In the genomic region with DNA sequence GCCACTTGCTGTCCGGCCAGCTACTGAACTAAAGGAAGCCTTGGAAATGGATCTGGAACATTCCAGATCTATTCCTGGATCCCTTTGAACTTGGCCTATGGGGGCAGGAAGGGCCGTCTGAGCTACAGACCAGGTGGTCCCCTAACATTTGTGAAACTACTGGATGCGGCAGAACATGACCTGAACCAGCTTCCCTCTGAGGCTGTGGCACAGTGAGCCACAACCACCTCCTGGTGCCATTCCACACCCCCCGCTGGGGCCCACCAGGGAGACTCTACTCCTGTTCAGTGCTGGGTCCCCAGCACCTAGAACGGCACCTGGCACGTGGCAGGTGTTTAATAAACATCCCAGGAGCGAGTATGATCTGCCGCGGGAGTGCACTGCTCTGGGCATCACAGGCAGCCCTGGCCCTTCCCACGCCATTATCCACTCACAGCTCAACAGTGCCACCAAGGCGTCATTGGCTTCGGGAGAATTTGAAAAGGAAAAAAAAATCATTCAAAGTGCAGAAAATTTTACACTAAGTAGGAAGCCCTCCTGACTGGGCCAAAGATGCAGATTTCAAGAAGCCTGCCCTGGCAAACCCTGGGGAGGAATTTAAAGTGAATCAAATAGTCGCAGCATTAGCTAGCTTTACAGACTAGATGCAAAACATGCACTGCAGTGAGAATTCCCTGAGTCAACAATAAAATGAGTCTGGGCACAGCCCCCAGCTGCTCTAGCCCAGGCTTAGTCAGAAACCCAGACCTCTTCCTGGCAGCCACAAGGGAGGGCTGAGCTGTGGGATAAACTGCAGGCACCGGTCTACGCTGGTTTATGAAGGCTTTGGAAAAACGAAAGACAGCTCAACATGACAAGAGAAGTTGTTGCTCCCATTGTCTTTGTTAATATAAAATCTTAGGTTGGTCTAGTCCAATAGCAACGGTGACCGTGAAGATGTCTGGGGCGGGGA, we compare ENCODE assay signal across 9 cellular contexts. TPM values are rescaled to one million over a fixed set of nuclear protein-coding genes. Genes with fewer than 3 reads are reported as not detected.
DNase-seq lines count a peak whose midpoint lies in the region; ATAC-seq, FAIRE-seq and TF ChIP-seq lines count a peak whose summit lies in the region.
"Had no signal": no experiment of that assay in that cellular context is flagged by ENCODE, and none has a peak within 500 bp of the region (broad histone marks: within the 10 kb centered on the region; RNA-seq: fewer than 3 reads in every experiment).

No MANE protein-coding gene starts in this region.

- peaks cover 0 to 2% (median 0%) of the 10 kb centered on the region in 7 donors for H3K9me3 Mint-ChIP-seq in CD14-positive monocyte
- H3K9me3 Mint-ChIP-seq: naive thymus-derived CD8-positive, alpha-beta T cell had no signal

- no peak overlapping the region for H3K4me3 Mint-ChIP-seq in CD14-positive monocyte
- H3K4me3 Mint-ChIP-seq: naive thymus-derived CD8-positive, alpha-beta T cell had no signal

- H3K27me3 ChIP-seq in body of pancreas = no peaks in the 10 kb centered on the region

- DNase-seq in CD14-positive monocyte (ENCODE audit: low spot score) (peak; percentile 28), HTR-8/SVneo (ENCODE audit: insufficient read length, low spot score) (peak; percentile 17), body of pancreas (peak; percentile 46 to 66 (median 56)), midbrain (lab: John Stamatoyannopoulos, UW) (peak; percentile 51), DMS153 (lab: John Stamatoyannopoulos, UW) (no peak), GDM1 (lab: John Stamatoyannopoulos, UW) (no peak), NCI-H128 (lab: John Stamatoyannopoulos, UW; ENCODE audit: unreplicated experiment) (no peak)
- DNase-seq in activated CD4-positive, alpha-beta T cell treated with anti-CD3 and anti-CD28 coated beads, Interleukin-2, amount 50 U/mL, for 48 hours = no peak

- H3K27me3 Mint-ChIP-seq in CD14-positive monocyte (ENCODE audit: low read depth in 3 of 3) = peaks cover 4 to 10% (median 9%) of the 10 kb centered on the region in 3 donors

- H3K4me1 Mint-ChIP-seq in CD14-positive monocyte = no peaks in the 10 kb centered on the region
- H3K4me1 Mint-ChIP-seq: naive thymus-derived CD8-positive, alpha-beta T cell had no signal

- no peak for ATAC-seq in body of pancreas
- ATAC-seq: naive thymus-derived CD8-positive, alpha-beta T cell had no signal

- no peak for TF ChIP-seq POLR2A in body of pancreas (IDR thresholded peaks at IDR 0.05)

- H3K36me3 ChIP-seq in body of pancreas (replicated peaks in 1 of 2; ENCODE audit: insufficient read depth in 1 of 2, low read depth in 2 of 2) = no peaks in the 10 kb centered on the region

- no peak overlapping the region for H3K27ac ChIP-seq in body of pancreas

- WGBS in body of pancreas, 2 donors = 31% methylated on average over 11 to 19 of the region's 19 CpGs

- no peak overlapping the region for H3K4me3 ChIP-seq in body of pancreas

- no peak overlapping the region for H3K27ac Mint-ChIP-seq in CD14-positive monocyte
- H3K27ac Mint-ChIP-seq: naive thymus-derived CD8-positive, alpha-beta T cell had no signal

- no peaks in the 10 kb centered on the region for H3K9me3 ChIP-seq in body of pancreas

- intact Hi-C loops in CD14-positive monocyte (cut with micrococcal nuclease) (no loop called here), body of pancreas (cut with DNase I) (loop anchor here (5.0 kb wide), 1 partner anchor 434 kb away; no protein-coding TSS in a partner anchor)

- TF ChIP-seq CTCF in CD14-positive monocyte (IDR thresholded peaks at IDR 0.05) = no peak
- TF ChIP-seq CTCF in body of pancreas (IDR thresholded peaks at IDR 0.05) = peak in 6 of 7 experiments; percentile 32 to 66 (median 50)

- FAIRE-seq in HTR-8/SVneo (lab: Jason Lieb, UNC) = no peak

- peaks cover 16% of the 10 kb centered on the region for H3K4me1 ChIP-seq in body of pancreas

- no peaks in the 10 kb centered on the region for H3K36me3 Mint-ChIP-seq in CD14-positive monocyte
- H3K36me3 Mint-ChIP-seq: naive thymus-derived CD8-positive, alpha-beta T cell had no signal

RNA-seq across cellular contexts. Expression of a gene that starts 14.3 kb away (rescaled TPM):
- polyA plus RNA-seq in CD14-positive monocyte = not detected
- total RNA-seq in body of pancreas = 1 to 10 TPM; 4.0 to 4.4 TPM

RNA-seq across cellular contexts. Expression of a gene that starts 35.9 kb away (rescaled TPM):
- not detected for polyA plus RNA-seq in CD14-positive monocyte
- total RNA-seq in body of pancreas = under 1 TPM in 1 of 2 donors, not detected in 1; 0.26 TPM
- total RNA-seq: naive thymus-derived CD8-positive, alpha-beta T cell had no signal
- polyA plus RNA-seq: naive thymus-derived CD8-positive, alpha-beta T cell had no signal

Comparison
In these comparisons a context has a peak if more than half of its experiments do, and no peak if none do; other contexts are left out.
1. DNase-seq: peak in CD14-positive monocyte (single experiment), HTR-8/SVneo (single experiment), body of pancreas (4 of 4) and midbrain (single experiment); none in DMS153 (single experiment), activated CD4-positive, alpha-beta T cell treated with anti-CD3 and anti-CD28 coated beads, Interleukin-2, amount 50 U/mL, for 48 hours (0 of 2), GDM1 (single experiment) and NCI-H128 (single experiment).